ENCODE assay signal across 38 cellular contexts in the genomic region with DNA sequence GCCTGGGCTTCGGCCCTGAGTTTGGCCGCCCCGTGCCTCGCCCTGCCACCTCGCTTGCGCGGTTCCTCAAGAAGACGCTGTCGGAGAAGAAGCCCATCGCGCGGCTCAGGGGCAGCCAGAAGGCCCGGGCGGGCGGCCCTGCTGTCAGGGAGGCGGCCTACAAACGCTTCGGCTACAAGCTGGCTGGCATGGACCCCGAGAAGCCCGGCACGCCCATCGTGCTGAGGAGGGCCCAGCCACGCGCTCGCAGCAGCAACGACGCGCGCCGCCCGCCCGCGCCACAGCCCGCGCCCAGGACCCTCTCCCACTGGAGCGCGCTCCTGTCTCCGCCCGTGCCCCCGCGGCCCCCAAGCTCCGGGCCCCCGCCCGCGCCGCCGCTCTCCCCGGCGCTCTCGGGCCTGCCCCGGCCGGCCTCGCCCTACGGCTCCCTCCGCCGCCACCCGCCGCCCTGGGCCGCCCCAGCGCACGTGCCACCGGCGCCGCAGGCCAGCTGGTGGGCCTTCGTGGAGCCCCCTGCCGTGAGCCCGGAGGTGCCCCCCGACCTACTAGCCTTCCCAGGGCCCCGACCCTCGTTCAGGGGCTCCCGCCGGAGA.
"Had no signal": no experiment of that assay in that cellular context is flagged by ENCODE, and none has a peak within 500 bp of the region (broad histone marks: within the 10 kb centered on the region; RNA-seq: fewer than 3 reads in every experiment).

No MANE protein-coding gene starts in this region.

- H3K9me3 Mint-ChIP-seq: activated naive CD4-positive, alpha-beta T cell treated with anti-CD3 and anti-CD28 coated beads, Interleukin-2, amount 50 U/mL, for 24 hours; activated naive CD8-positive, alpha-beta T cell treated with anti-CD3 and anti-CD28 coated beads for 36 hours; activated naive CD8-positive, alpha-beta T cell treated with anti-CD3 and anti-CD28 coated beads, Interleukin-2, amount 10 ng/mL, durations not matched to agents 7 days and 5 days; activated naive CD8-positive, alpha-beta T cell treated with anti-CD3 and anti-CD28 coated beads, Interleukin-2, amount 50 U/mL, for 24 hours; activated T-cell treated with anti-CD3 and anti-CD28 coated beads, Interleukin-2, amount 50 U/mL, for 24 hours; activated T-helper 17 cell treated with anti-CD3 and anti-CD28 coated beads, Interleukin-2, amount 50 U/mL, for 72 hours had no signal

- H3K27me3 Mint-ChIP-seq: activated naive CD4-positive, alpha-beta T cell treated with anti-CD3 and anti-CD28 coated beads, Interleukin-2, amount 10 ng/mL, durations not matched to agents 7 days and 5 days; activated naive CD4-positive, alpha-beta T cell treated with anti-CD3 and anti-CD28 coated beads, Interleukin-2, amount 50 U/mL, for 24 hours; activated naive CD8-positive, alpha-beta T cell; activated naive CD8-positive, alpha-beta T cell treated with anti-CD3 and anti-CD28 coated beads for 36 hours; activated naive CD8-positive, alpha-beta T cell treated with anti-CD3 and anti-CD28 coated beads, Interleukin-2, amount 10 ng/mL, durations not matched to agents 7 days and 5 days; activated naive CD8-positive, alpha-beta T cell treated with anti-CD3 and anti-CD28 coated beads, Interleukin-2, amount 50 U/mL, for 24 hours; activated T-cell treated with anti-CD3 and anti-CD28 coated beads, Interleukin-2, amount 50 U/mL, for 24 hours; activated T-helper 17 cell treated with anti-CD3 and anti-CD28 coated beads, Interleukin-2, amount 50 U/mL, for 72 hours; brain; central memory CD8-positive, alpha-beta T cell had no signal

- H3K9me3 ChIP-seq: adrenal gland, ascending aorta, body of pancreas had no signal

- H3K27ac Mint-ChIP-seq: activated naive CD4-positive, alpha-beta T cell treated with anti-CD3 and anti-CD28 coated beads for 36 hours; activated naive CD4-positive, alpha-beta T cell treated with anti-CD3 and anti-CD28 coated beads, Interleukin-2, amount 10 ng/mL, durations not matched to agents 7 days and 5 days; activated naive CD4-positive, alpha-beta T cell treated with anti-CD3 and anti-CD28 coated beads, Interleukin-2, amount 50 U/mL, for 24 hours; activated naive CD4-positive, alpha-beta T cell treated with anti-CD3 and anti-CD28 coated beads, Interleukin-2, amount 50 U/mL, for 72 hours; activated naive CD8-positive, alpha-beta T cell; activated naive CD8-positive, alpha-beta T cell treated with anti-CD3 and anti-CD28 coated beads for 36 hours; activated naive CD8-positive, alpha-beta T cell treated with anti-CD3 and anti-CD28 coated beads, Interleukin-2, amount 10 ng/mL, durations not matched to agents 7 days and 5 days; activated naive CD8-positive, alpha-beta T cell treated with anti-CD3 and anti-CD28 coated beads, Interleukin-2, amount 50 U/mL, for 24 hours; activated T-cell treated with anti-CD3 and anti-CD28 coated beads, Interleukin-2, amount 50 U/mL, for 24 hours; activated T-cell treated with anti-CD3 and anti-CD28 coated beads, Interleukin-2, amount 50 U/mL, for 72 hours; activated T-helper 17 cell treated with anti-CD3 and anti-CD28 coated beads, Interleukin-2, amount 50 U/mL, for 72 hours; activated T-helper 2 cell treated with anti-CD3 and anti-CD28 coated beads, Interferon-gamma antibody, Interleukin-2, Interleukin-4, amounts not matched to agents 10 μg/mL and 5 μg/mL and 100 μg/mL, durations not matched to agents 14 hours and 24 hours and 36 hours; brain had no signal

- H3K4me3 ChIP-seq: adrenal gland, ascending aorta, body of pancreas, breast epithelium, cardiac muscle cell had no signal

- H3K4me3 Mint-ChIP-seq: activated naive CD4-positive, alpha-beta T cell treated with anti-CD3 and anti-CD28 coated beads for 36 hours; activated naive CD4-positive, alpha-beta T cell treated with anti-CD3 and anti-CD28 coated beads, Interleukin-2, amount 10 ng/mL, durations not matched to agents 7 days and 5 days; activated naive CD4-positive, alpha-beta T cell treated with anti-CD3 and anti-CD28 coated beads, Interleukin-2, amount 50 U/mL, for 24 hours; activated naive CD8-positive, alpha-beta T cell; activated naive CD8-positive, alpha-beta T cell treated with anti-CD3 and anti-CD28 coated beads for 36 hours; activated naive CD8-positive, alpha-beta T cell treated with anti-CD3 and anti-CD28 coated beads, Interleukin-2, amount 10 ng/mL, durations not matched to agents 7 days and 5 days; activated naive CD8-positive, alpha-beta T cell treated with anti-CD3 and anti-CD28 coated beads, Interleukin-2, amount 50 U/mL, for 24 hours; activated T-cell treated with anti-CD3 and anti-CD28 coated beads, Interleukin-2, amount 50 U/mL, for 24 hours; activated T-cell treated with anti-CD3 and anti-CD28 coated beads, Interleukin-2, amount 50 U/mL, for 4 hours; activated T-cell treated with anti-CD3 and anti-CD28 coated beads, Interleukin-2, amount 50 U/mL, for 72 hours; activated T-helper 17 cell treated with anti-CD3 and anti-CD28 coated beads, Interleukin-2, amount 50 U/mL, for 72 hours; brain; central memory CD8-positive, alpha-beta T cell had no signal

- H3K27me3 ChIP-seq: adrenal gland, ascending aorta, body of pancreas, brain microvascular endothelial cell, breast epithelium, cardiac muscle cell had no signal

- DNase-seq: activated effector memory CD4-positive, alpha-beta T cell treated with anti-CD3 and anti-CD28 coated beads, Interleukin-2, amount 50 U/mL, for 16 hours; activated effector memory CD4-positive, alpha-beta T cell treated with Interleukin-2 at 50 U/mL for 16 hours; activated gamma-delta T cell; activated gamma-delta T cell treated with Interleukin-2 at 50 U/mL for 16 hours; activated naive CD4-positive, alpha-beta T cell; activated naive CD4-positive, alpha-beta T cell treated with anti-CD3 and anti-CD28 coated beads for 36 hours; activated naive CD4-positive, alpha-beta T cell treated with anti-CD3 and anti-CD28 coated beads, Interleukin-2, amount 10 ng/mL, durations not matched to agents 7 days and 5 days; activated naive CD4-positive, alpha-beta T cell treated with anti-CD3 and anti-CD28 coated beads, Interleukin-2, amount 50 U/mL, for 16 hours; activated naive CD4-positive, alpha-beta T cell treated with Interleukin-2 at 50 U/mL for 16 hours; activated naive CD8-positive, alpha-beta T cell treated with anti-CD3 and anti-CD28 coated beads for 36 hours; activated naive CD8-positive, alpha-beta T cell treated with anti-CD3 and anti-CD28 coated beads, Interleukin-2, amount 10 ng/mL, durations not matched to agents 7 days and 5 days; activated naive CD8-positive, alpha-beta T cell treated with anti-CD3 and anti-CD28 coated beads, Interleukin-2, amount 50 U/mL, for 24 hours; activated T-cell treated with anti-CD3 and anti-CD28 coated beads for 4 hours; activated T-cell treated with anti-CD3 and anti-CD28 coated beads, Interleukin-2, amount 50 U/mL, for 1 hour; activated T-cell treated with anti-CD3 and anti-CD28 coated beads, Interleukin-2, amount 50 U/mL, for 24 hours; activated T-cell treated with anti-CD3 and anti-CD28 coated beads, Interleukin-2, amount 50 U/mL, for 4 hours; activated T-cell treated with anti-CD3 and anti-CD28 coated beads, Interleukin-2, amount 50 U/mL, for 48 hours; activated T-cell treated with anti-CD3 and anti-CD28 coated beads, Interleukin-2, amount 50 U/mL, for 72 hours; adrenal gland; amniotic stem cell; amygdala; anterior cingulate cortex; aorta; body of pancreas; brain microvascular endothelial cell; caudate nucleus; central memory CD4-positive, alpha-beta T cell; cerebellar nuclear complex had no signal

- H3K36me3 Mint-ChIP-seq: activated naive CD4-positive, alpha-beta T cell treated with anti-CD3 and anti-CD28 coated beads, Interleukin-2, amount 10 ng/mL, durations not matched to agents 7 days and 5 days; activated naive CD4-positive, alpha-beta T cell treated with anti-CD3 and anti-CD28 coated beads, Interleukin-2, amount 50 U/mL, for 24 hours; activated naive CD4-positive, alpha-beta T cell treated with anti-CD3 and anti-CD28 coated beads, Interleukin-2, amount 50 U/mL, for 72 hours; activated naive CD8-positive, alpha-beta T cell; activated naive CD8-positive, alpha-beta T cell treated with anti-CD3 and anti-CD28 coated beads for 36 hours; activated naive CD8-positive, alpha-beta T cell treated with anti-CD3 and anti-CD28 coated beads, Interleukin-2, amount 10 ng/mL, durations not matched to agents 7 days and 5 days; brain had no signal

- H3K4me1 ChIP-seq: adrenal gland, ascending aorta, body of pancreas, breast epithelium had no signal

- H3K4me1 Mint-ChIP-seq: activated naive CD4-positive, alpha-beta T cell treated with anti-CD3 and anti-CD28 coated beads, Interleukin-2, amount 10 ng/mL, durations not matched to agents 7 days and 5 days; activated naive CD4-positive, alpha-beta T cell treated with anti-CD3 and anti-CD28 coated beads, Interleukin-2, amount 50 U/mL, for 24 hours; activated naive CD8-positive, alpha-beta T cell treated with anti-CD3 and anti-CD28 coated beads for 36 hours; activated naive CD8-positive, alpha-beta T cell treated with anti-CD3 and anti-CD28 coated beads, Interleukin-2, amount 50 U/mL, for 24 hours; brain; central memory CD8-positive, alpha-beta T cell had no signal

- H3K27ac ChIP-seq: adrenal gland, ascending aorta, body of pancreas, brain microvascular endothelial cell, breast epithelium, cardiac muscle cell had no signal

- ATAC-seq: activated naive CD4-positive, alpha-beta T cell treated with anti-CD3 and anti-CD28 coated beads, Interleukin-2, amount 50 U/mL, for 72 hours; activated naive CD8-positive, alpha-beta T cell treated with anti-CD3 and anti-CD28 coated beads, Interleukin-2, amount 50 U/mL, for 24 hours; activated T-cell treated with anti-CD3 and anti-CD28 coated beads, Interleukin-2, amount 50 U/mL, for 4 hours; activated T-cell treated with anti-CD3 and anti-CD28 coated beads, Interleukin-2, amount 50 U/mL, for 72 hours; activated T-helper 17 cell treated with anti-CD3 and anti-CD28 coated beads, Interleukin-2, amount 50 U/mL, for 72 hours; body of pancreas had no signal

- H3K36me3 ChIP-seq: adrenal gland, ascending aorta, brain microvascular endothelial cell, breast epithelium, cardiac muscle cell had no signal
